8 cellular contexts compared by ENCODE assay signal in genomic region chrX:46713672-46714487, GRCh38. TPM values are rescaled to one million over a fixed set of nuclear protein-coding genes. Genes with fewer than 3 reads are reported as not detected.
A peak's percentile ranks its signal among the peaks of the same experiment; 100 is the strongest.
DNase-seq lines count a peak whose midpoint lies in the region; ATAC-seq and TF ChIP-seq lines count a peak whose summit lies in the region.

No MANE protein-coding gene starts in this region.

- H3K36me3 Mint-ChIP-seq in activated CD8-positive, alpha-beta T cell treated with anti-CD3 and anti-CD28 coated beads for 36 hours (ENCODE audit: low read depth), result peaks cover 6% of the 10 kb centered on the region
- peaks cover 3% of the 10 kb centered on the region for H3K36me3 Mint-ChIP-seq in activated CD8-positive, alpha-beta T cell treated with anti-CD3 and anti-CD28 coated beads, Interleukin-2, amount 10 ng/mL, durations not matched to agents 7 days and 5 days (ENCODE audit: low read depth)
- no peaks in the 10 kb centered on the region for H3K36me3 Mint-ChIP-seq in HFFc6 (ENCODE audit: low read depth)

- POLR2A ChIA-PET in activated CD8-positive, alpha-beta T cell treated with anti-CD3 and anti-CD28 coated beads for 36 hours (lab: Charles Lee), result interaction anchor here (1.0 kb wide), 1 partner anchor 8 kb away, joined by 3 read pairs; no protein-coding TSS in a partner anchor
- POLR2A ChIA-PET in activated CD8-positive, alpha-beta T cell treated with anti-CD3 and anti-CD28 coated beads, Interleukin-2, amount 10 ng/mL, durations not matched to agents 7 days and 5 days (lab: Charles Lee), result no interaction called here

- H3K27me3 Mint-ChIP-seq in activated CD8-positive, alpha-beta T cell treated with anti-CD3 and anti-CD28 coated beads for 36 hours, result no peaks in the 10 kb centered on the region
- no peaks in the 10 kb centered on the region for H3K27me3 Mint-ChIP-seq in activated CD8-positive, alpha-beta T cell treated with anti-CD3 and anti-CD28 coated beads, Interleukin-2, amount 10 ng/mL, durations not matched to agents 7 days and 5 days (ENCODE audit: low read depth)
- no peaks in the 10 kb centered on the region for H3K27me3 Mint-ChIP-seq in HFFc6 (ENCODE audit: insufficient read depth)

- DNase-seq in activated CD8-positive, alpha-beta T cell treated with anti-CD3 and anti-CD28 coated beads for 36 hours, result no peak
- no peak for DNase-seq in activated CD8-positive, alpha-beta T cell treated with anti-CD3 and anti-CD28 coated beads, Interleukin-2, amount 10 ng/mL, durations not matched to agents 7 days and 5 days
- peak; percentile 19 for DNase-seq in HFFc6
- DNase-seq in stimulated activated naive CD8-positive, alpha-beta T cell treated with anti-CD3 and anti-CD28 coated beads, Interleukin-15, Interleukin-2, amounts not matched to agents 100 U/mL and 50 U/mL, for 24 hours, result no peak
- DNase-seq in NCI-H2227 (lab: John Stamatoyannopoulos, UW; ENCODE audit: unreplicated experiment), result no peak
- DNase-seq in hypothalamus (lab: John Stamatoyannopoulos, UW), result no peak
- DNase-seq in NCI-H345 treated with DMSO at 0.1 percent for 48 hours (lab: John Stamatoyannopoulos, UW; ENCODE audit: unreplicated experiment), result no peak

- no peak for TF ChIP-seq CTCF in activated CD8-positive, alpha-beta T cell treated with anti-CD3 and anti-CD28 coated beads for 36 hours (IDR thresholded peaks at IDR 0.05)
- TF ChIP-seq CTCF in HFFc6 (IDR thresholded peaks at IDR 0.05), result no peak

- H3K27ac Mint-ChIP-seq in activated CD8-positive, alpha-beta T cell treated with anti-CD3 and anti-CD28 coated beads for 36 hours, result peak overlapping the region; percentile 46
- no peak overlapping the region for H3K27ac Mint-ChIP-seq in activated CD8-positive, alpha-beta T cell treated with anti-CD3 and anti-CD28 coated beads, Interleukin-2, amount 10 ng/mL, durations not matched to agents 7 days and 5 days
- H3K27ac Mint-ChIP-seq in HFFc6, result peak overlapping the region; percentile 60

- peaks cover 62% of the 10 kb centered on the region for H3K4me1 Mint-ChIP-seq in activated CD8-positive, alpha-beta T cell treated with anti-CD3 and anti-CD28 coated beads for 36 hours (ENCODE audit: low read depth)
- peaks cover 44% of the 10 kb centered on the region for H3K4me1 Mint-ChIP-seq in activated CD8-positive, alpha-beta T cell treated with anti-CD3 and anti-CD28 coated beads, Interleukin-2, amount 10 ng/mL, durations not matched to agents 7 days and 5 days (ENCODE audit: low read depth)
- peaks cover 46% of the 10 kb centered on the region for H3K4me1 Mint-ChIP-seq in HFFc6 (ENCODE audit: low read depth)

- CTCF ChIA-PET in activated CD8-positive, alpha-beta T cell treated with anti-CD3 and anti-CD28 coated beads for 36 hours (lab: Charles Lee), result no interaction called here
- CTCF ChIA-PET in activated CD8-positive, alpha-beta T cell treated with anti-CD3 and anti-CD28 coated beads, Interleukin-2, amount 10 ng/mL, durations not matched to agents 7 days and 5 days (lab: Charles Lee), result interaction anchor here (1.1 kb wide), 1 partner anchor 7 kb away, joined by 3 read pairs; no protein-coding TSS in a partner anchor

- peaks cover 4% of the 10 kb centered on the region for H3K9me3 Mint-ChIP-seq in activated CD8-positive, alpha-beta T cell treated with anti-CD3 and anti-CD28 coated beads for 36 hours
- H3K9me3 Mint-ChIP-seq in activated CD8-positive, alpha-beta T cell treated with anti-CD3 and anti-CD28 coated beads, Interleukin-2, amount 10 ng/mL, durations not matched to agents 7 days and 5 days (ENCODE audit: insufficient read depth), result no peaks in the 10 kb centered on the region
- H3K9me3 Mint-ChIP-seq in HFFc6, result no peaks in the 10 kb centered on the region

- intact Hi-C loops in activated CD8-positive, alpha-beta T cell treated with anti-CD3 and anti-CD28 coated beads for 36 hours (cut with micrococcal nuclease), result no loop called here

- peak; percentile 19 for ATAC-seq in activated CD8-positive, alpha-beta T cell treated with anti-CD3 and anti-CD28 coated beads for 36 hours
- no peak for ATAC-seq in activated CD8-positive, alpha-beta T cell treated with anti-CD3 and anti-CD28 coated beads, Interleukin-2, amount 10 ng/mL, durations not matched to agents 7 days and 5 days
- peak; percentile 48 for ATAC-seq in HG03575 (IDR thresholded peaks at IDR 0.05; ENCODE audit: extremely low read depth, insufficient number of reproducible peaks, low FRiP score, unreplicated experiment)
- peak; percentile 51 for ATAC-seq in stimulated activated naive CD8-positive, alpha-beta T cell treated with anti-CD3 and anti-CD28 coated beads, Interleukin-15, Interleukin-2, amounts not matched to agents 100 U/mL and 50 U/mL, for 24 hours

- no peak overlapping the region for H3K4me3 Mint-ChIP-seq in activated CD8-positive, alpha-beta T cell treated with anti-CD3 and anti-CD28 coated beads for 36 hours
- no peak overlapping the region for H3K4me3 Mint-ChIP-seq in activated CD8-positive, alpha-beta T cell treated with anti-CD3 and anti-CD28 coated beads, Interleukin-2, amount 10 ng/mL, durations not matched to agents 7 days and 5 days
- H3K4me3 Mint-ChIP-seq in HFFc6, result peak overlapping the region; percentile 26; the same call in 1 of the 2 replicates

RNA-seq across cellular contexts. Expression of gene SLC9A7, which starts 45.0 kb away (rescaled TPM):
- total RNA-seq in activated CD8-positive, alpha-beta T cell treated with anti-CD3 and anti-CD28 coated beads for 36 hours, result 10 to 100 TPM; 16.9 to 17.0 TPM
- total RNA-seq in activated CD8-positive, alpha-beta T cell treated with anti-CD3 and anti-CD28 coated beads, Interleukin-2, amount 10 ng/mL, durations not matched to agents 7 days and 5 days, result 1 to 10 TPM; 3.3 to 3.8 TPM
- total RNA-seq in HFFc6 (2021; fragmentation: NEBNext Ultra II Directional; extraction: Animal tissue kit (Norgen Biotek cat#: 25700)), result 10 to 100 TPM; 41.8 to 54.1 (median 45.7) TPM
